9 cellular contexts compared by ENCODE assay signal in the genomic region with DNA sequence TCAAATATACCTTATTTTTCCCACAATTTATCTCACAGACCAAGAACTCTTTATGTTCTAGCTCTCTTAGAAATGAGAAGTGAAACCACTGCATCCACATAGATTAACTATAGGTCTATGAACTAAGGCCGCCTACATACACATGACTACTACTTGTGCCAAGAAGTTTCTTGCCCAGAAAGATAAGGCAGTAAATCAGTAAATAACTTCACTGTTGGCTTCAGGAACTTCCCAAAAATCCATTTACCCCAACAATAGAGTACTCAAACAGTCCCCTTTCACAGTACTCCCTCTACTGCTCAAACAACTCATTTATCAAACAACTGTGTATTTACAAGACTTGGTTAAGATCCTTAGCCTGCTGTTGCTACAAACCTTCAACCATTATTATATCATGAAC.
DNase-seq lines count a peak whose midpoint lies in the region; ATAC-seq, FAIRE-seq and TF ChIP-seq lines count a peak whose summit lies in the region.
"Had no signal": no experiment of that assay in that cellular context is flagged by ENCODE, and none has a peak within 500 bp of the region (broad histone marks: within the 10 kb centered on the region; RNA-seq: fewer than 3 reads in every experiment).

No MANE protein-coding gene starts in this region.

- no peak for TF ChIP-seq RAD21 in HepG2 (CRISPR knock-in tag; IDR thresholded peaks at IDR 0.05)

- peaks cover 0 to 11% (median 5%) of the 10 kb centered on the region in 5 donors for H3K9me3 Mint-ChIP-seq in CD8-positive, alpha-beta memory T cell

- no peaks in the 10 kb centered on the region for H3K27me3 Mint-ChIP-seq in CD8-positive, alpha-beta memory T cell

- no peaks in the 10 kb centered on the region for H3K79me2 ChIP-seq in PC-3 (ENCODE audit: low read length)
- no peaks in the 10 kb centered on the region for H3K79me2 ChIP-seq in HepG2 (ENCODE audit: insufficient read depth, low read length)

- H3F3A ChIP-seq in PC-3 (ENCODE audit: low read length, unreplicated experiment): no peaks in the 10 kb centered on the region

- H3K27me3 ChIP-seq in PC-3 (ENCODE audit: low read length): no peaks in the 10 kb centered on the region
- H3K27me3 ChIP-seq in HepG2 (ENCODE audit: control insufficient read depth in 1 of 2, insufficient read depth in 2 of 2, low read length in 2 of 2): no peaks in the 10 kb centered on the region
- no peaks in the 10 kb centered on the region for H3K27me3 ChIP-seq in CD8-positive, alpha-beta memory T cell (ENCODE audit: insufficient read depth, low read length, poor library complexity, severe bottlenecking)
- H3K27me3 ChIP-seq: tibial artery had no signal

- in situ Hi-C loops in HepG2 (cut with HindIII; ENCODE audit: extremely low pct_ligation_motif_present, low pct_unique_long_range_greater_than_20kb): no loop called here

- no peaks in the 10 kb centered on the region for H3K9me2 ChIP-seq in PC-3 (replicated peaks; ENCODE audit: low read length)

- POLR2A ChIA-PET in PC-3 (lab: Charles Lee; ENCODE audit: unreplicated experiment) (no interaction called here), HepG2 (lab: Yijun Ruan, JAX) (no interaction called here)
- POLR2A ChIA-PET in CD8-positive, alpha-beta memory T cell (lab: Charles Lee): no interaction called here

- no peak overlapping the region for H3K27ac Mint-ChIP-seq in CD8-positive, alpha-beta memory T cell

- CTCF ChIA-PET in PC-3 (lab: Charles Lee) (no interaction called here), HepG2 (lab: Yijun Ruan, JAX; ENCODE audit: low intra/inter-chr PET ratio, low total read pairs) (no interaction called here)
- CTCF ChIA-PET in CD8-positive, alpha-beta memory T cell (lab: Charles Lee): no interaction called here

- ATAC-seq in HG02885 (IDR thresholded peaks at IDR 0.05; ENCODE audit: poor library complexity, unreplicated experiment) (peak; percentile 86), PC-3 (peak; percentile 69), HepG2 (no peak; the same call in 2 of the 3 replicates), omental fat pad (ENCODE audit: low FRiP score) (no peak)

- peak; percentile 60 for TF ChIP-seq CTCF in PC-3 (conservative IDR thresholded peaks at IDR 0.05; ENCODE audit: low read depth, low read length)
- TF ChIP-seq CTCF in HepG2 (CRISPR knock-in tag; IDR thresholded peaks at IDR 0.05): no peak; the same call in 1 of the 2 replicates
- no peak for TF ChIP-seq CTCF in omental fat pad (IDR thresholded peaks at IDR 0.05)

- no peak overlapping the region for H3K4me3 ChIP-seq in PC-3 (ENCODE audit: low read length)
- H3K4me3 ChIP-seq in HepG2 (replicated peaks in 1 of 3; ENCODE audit: insufficient read depth in 1 of 3, low read depth in 2 of 3, low read length in 3 of 3): no peak overlapping the region
- H3K4me3 ChIP-seq in CD8-positive, alpha-beta memory T cell (ENCODE audit: low read length): no peak overlapping the region
- H3K4me3 ChIP-seq: tibial artery had no signal

- H3K4me2 ChIP-seq in PC-3 (ENCODE audit: low read length) (no peak overlapping the region), HepG2 (ENCODE audit: low read depth, low read length) (no peak overlapping the region)

- DNase-seq in GM18507 (ENCODE audit: extremely low spot score, insufficient read length, low read depth) (no peak), PC-3 (peak; percentile 50), HepG2 (ENCODE audit: low spot score) (no peak), NCI-H128 (lab: John Stamatoyannopoulos, UW; ENCODE audit: unreplicated experiment) (no peak), omental fat pad (ENCODE audit: low spot score) (no peak), NCI-H69 (lab: John Stamatoyannopoulos, UW) (no peak)
- DNase-seq in CD8-positive, alpha-beta memory T cell: no peak
- DNase-seq: tibial artery had no signal

- H3K4me3 Mint-ChIP-seq in CD8-positive, alpha-beta memory T cell: no peak overlapping the region

- no peak for TF ChIP-seq POLR2A in HepG2 (IDR thresholded peaks at IDR 0.05; ENCODE audit: insufficient read depth in 1 of 2, low read depth in 2 of 2, low read length in 2 of 2)

- H3K9ac ChIP-seq in PC-3 (ENCODE audit: low read length) (no peak overlapping the region), HepG2 (ENCODE audit: insufficient read depth, low read depth, low read length) (no peak overlapping the region)

- no peaks in the 10 kb centered on the region for H3K9me3 ChIP-seq in PC-3 (ENCODE audit: low read length)
- no peaks in the 10 kb centered on the region for H3K9me3 ChIP-seq in HepG2 (ENCODE audit: low read length)
- H3K9me3 ChIP-seq in CD8-positive, alpha-beta memory T cell (ENCODE audit: low read length): no peaks in the 10 kb centered on the region
- H3K9me3 ChIP-seq: tibial artery had no signal

- H3K36me3 Mint-ChIP-seq in CD8-positive, alpha-beta memory T cell: peaks cover 3 to 16% (median 8%) of the 10 kb centered on the region in 3 donors

- H3K36me3 ChIP-seq in PC-3 (ENCODE audit: low read depth, low read length): no peaks in the 10 kb centered on the region
- no peaks in the 10 kb centered on the region for H3K36me3 ChIP-seq in HepG2 (replicated peaks in 1 of 2; ENCODE audit: control insufficient read depth in 1 of 2, insufficient read depth in 2 of 2, low read length in 2 of 2)
- H3K36me3 ChIP-seq in CD8-positive, alpha-beta memory T cell (ENCODE audit: insufficient read depth, low read length): no peaks in the 10 kb centered on the region
- H3K36me3 ChIP-seq: tibial artery had no signal

- no peak overlapping the region for H2AFZ ChIP-seq in PC-3 (ENCODE audit: low read length)
- H2AFZ ChIP-seq in HepG2 (ENCODE audit: low read length): no peak overlapping the region

- 100% methylated on average over 1 of the region's 1 CpG for WGBS in HepG2 (ENCODE audit: low lambda C conversion rate)

- no peak overlapping the region for H3K27ac ChIP-seq in PC-3 (ENCODE audit: low read length)
- no peak overlapping the region for H3K27ac ChIP-seq in HepG2 (ENCODE audit: extremely low read length, insufficient read depth, low read length)
- no peak overlapping the region for H3K27ac ChIP-seq in CD8-positive, alpha-beta memory T cell (ENCODE audit: low read depth, low read length)
- H3K27ac ChIP-seq: tibial artery had no signal

- TF ChIP-seq EP300 in HepG2 (IDR thresholded peaks at IDR 0.05; ENCODE audit: low read depth in 2 of 2, low read length in 2 of 2) (no peak), HepG2 (CRISPR knock-in tag; IDR thresholded peaks at IDR 0.05; ENCODE audit: borderline replicate concordance) (no peak)

- H4K20me1 ChIP-seq in PC-3 (ENCODE audit: low read length) (no peaks in the 10 kb centered on the region), HepG2 (ENCODE audit: insufficient read depth, low read length) (no peaks in the 10 kb centered on the region)

- no peaks in the 10 kb centered on the region for H3K4me1 Mint-ChIP-seq in CD8-positive, alpha-beta memory T cell

- H3K4me1 ChIP-seq in PC-3 (ENCODE audit: insufficient read depth, low read length) (no peaks in the 10 kb centered on the region), HepG2 (ENCODE audit: insufficient read depth, low read length) (peaks cover 12% of the 10 kb centered on the region)
- no peaks in the 10 kb centered on the region for H3K4me1 ChIP-seq in CD8-positive, alpha-beta memory T cell (ENCODE audit: insufficient read depth, low read length)
- H3K4me1 ChIP-seq: tibial artery had no signal

- FAIRE-seq in GM18507 (lab: Jason Lieb, UNC) (peak; percentile 64), HepG2 (lab: Jason Lieb, UNC) (no peak)

- BruUV-seq in PC-3 (replicated peaks; lab: Mats Ljungman, UMichigan): no TSS peak
- no TSS peak for BruUV-seq in HepG2 (replicated peaks; lab: Mats Ljungman, UMichigan)

- intact Hi-C loops in PC-3 (cut with micrococcal nuclease): loop anchor here (2.0 to 5.0 kb wide), 2 partner anchors 76 to 164 kb away; a partner anchor contains a TSS
- intact Hi-C loops in HepG2 (cut with micrococcal nuclease; ENCODE audit: unreplicated experiment): loop anchor here (1.0 kb wide), 1 partner anchor 77 kb away; no protein-coding TSS in a partner anchor

TF ChIP-seq in HepG2, 621 proteins besides CTCF, POLR2A, EP300 and RAD21:
- TF ChIP-seq RFX1 (IDR thresholded peaks at IDR 0.05) (no peak), STAG1 (CRISPR knock-in tag; IDR thresholded peaks at IDR 0.05) (peak; percentile 55)
- TF ChIP-seq, protein P1, sequence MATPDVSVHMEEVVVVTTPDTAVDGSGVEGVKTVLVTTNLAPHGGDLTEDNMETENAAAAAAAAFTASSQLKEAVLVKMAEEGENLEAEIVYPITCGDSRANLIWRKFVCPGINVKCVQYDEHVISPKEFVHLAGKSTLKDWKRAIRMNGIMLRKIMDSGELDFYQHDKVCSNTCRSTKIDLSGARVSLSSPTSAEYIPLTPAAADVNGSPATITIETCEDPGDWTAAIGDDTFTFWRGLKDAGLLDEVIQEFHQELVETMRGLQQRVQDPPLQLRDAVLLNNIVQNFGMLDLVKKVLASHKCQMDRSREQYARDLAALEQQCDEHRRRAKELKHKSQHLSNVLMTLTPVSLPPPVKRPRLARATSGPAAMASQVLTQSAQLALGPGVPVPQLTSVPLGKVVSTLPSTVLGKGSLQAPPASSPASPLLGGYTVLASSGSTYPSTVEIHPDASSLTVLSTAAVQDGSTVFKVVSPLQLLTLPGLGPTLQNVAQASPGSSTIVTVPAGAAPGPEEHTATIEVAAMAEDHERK (CRISPR knock-in tag; IDR thresholded peaks at IDR 0.05; ENCODE audit: low read depth): no peak
TF ChIP-seq in HepG2: peak in this region for 1.

Comparison
In these comparisons a context has a peak if more than half of its experiments do, and no peak if none do; other contexts are left out.
1. ATAC-seq: peak in HG02885 (single experiment) and PC-3 (single experiment); none in HepG2 (single experiment) and omental fat pad (single experiment).